In genomic region chr16:9976641-9977040, GRCh38 we compare ENCODE assay signal across 20 cellular contexts.
"Had no signal": no experiment of that assay in that cellular context is flagged by ENCODE, and none has a peak within 500 bp of the region (broad histone marks: within the 10 kb centered on the region; RNA-seq: fewer than 3 reads in every experiment).

No MANE protein-coding gene starts in this region.

- H3K9me3 ChIP-seq: body of pancreas, lower lobe of right lung, stomach, thoracic aorta, vagina had no signal

- H3K27ac ChIP-seq: body of pancreas, cardiac muscle cell, lower lobe of right lung, neural progenitor cell, stomach, thoracic aorta, vagina had no signal

- H3K4me3 ChIP-seq: body of pancreas, cardiac muscle cell, lower lobe of right lung, neural progenitor cell, stomach, thoracic aorta, vagina had no signal

- DNase-seq: activated B cell treated with CpG ODN at 0.5 μM for 24 hours; activated CD4-positive, alpha-beta T cell treated with anti-CD3 and anti-CD28 coated beads for 36 hours; activated CD4-positive, alpha-beta T cell treated with anti-CD3 and anti-CD28 coated beads, Interleukin-2, amount 50 U/mL, for 4 hours; activated CD8-positive, alpha-beta memory T cell treated with anti-CD3 and anti-CD28 coated beads for 24 hours; activated effector memory CD4-positive, alpha-beta T cell treated with Interleukin-2 at 50 U/mL for 16 hours; activated naive CD4-positive, alpha-beta T cell treated with anti-CD3 and anti-CD28 coated beads for 36 hours; activated naive CD8-positive, alpha-beta T cell treated with anti-CD3 and anti-CD28 coated beads, Interleukin-2, amount 10 ng/mL, durations not matched to agents 7 days and 5 days; activated T-cell treated with anti-CD3 and anti-CD28 coated beads, Interleukin-2, amount 50 U/mL, for 72 hours; amniotic stem cell; body of pancreas; effector memory CD8-positive, alpha-beta T cell; lower lobe of right lung; naive thymus-derived CD8-positive, alpha-beta T cell; small intestine; stomach; T1000 had no signal

- H3K27me3 ChIP-seq: body of pancreas, cardiac muscle cell, neural progenitor cell, stomach, vagina had no signal

- H3K4me1 ChIP-seq: body of pancreas, lower lobe of right lung, neural progenitor cell, stomach, vagina had no signal

- H3K36me3 ChIP-seq: cardiac muscle cell, lower lobe of right lung, neural progenitor cell, stomach, thoracic aorta, vagina had no signal
